ENCODE assay signal across 8 cellular contexts in genomic region chr5:176415240-176416122, GRCh38. TPM values are rescaled to one million over a fixed set of nuclear protein-coding genes. Genes with fewer than 3 reads are reported as not detected.
DNase-seq lines count a peak whose midpoint lies in the region; ATAC-seq, FAIRE-seq and TF ChIP-seq lines count a peak whose summit lies in the region.

No MANE protein-coding gene starts in this region.

- no peak overlapping the region for H2BK20ac ChIP-seq in H1 (ENCODE audit: low read length)

- peak overlapping the region; percentile 99 for H3K27ac ChIP-seq in RWPE1
- H3K27ac ChIP-seq in H1 (ENCODE audit: low read depth, low read length), result no peak overlapping the region
- H3K27ac ChIP-seq in mesendoderm (ENCODE audit: low read depth, low read length), result peak overlapping the region; percentile 63

- POLR2A ChIA-PET in RWPE1 (lab: Yijun Ruan, JAX; ENCODE audit: low non-redundant PET) (no interaction called here), H1 (lab: Charles Lee; ENCODE audit: partially characterized antibody) (interaction anchor here (0.8 to 1.7 kb wide), 9 partner anchors 9 to 220 kb away, joined by 3 to 9 read pairs (median 4); partner anchors contain the start of genes FAF2, NOP16 and RNF44)

- 68% methylated on average over 19 of the region's 20 CpGs; no CpG with 5 or more reads in 1 of the 2 experiments for WGBS in H1 (ENCODE audit: extremely low coverage in 1 of 2, insufficient coverage in 1 of 2, insufficient read length in 1 of 2, insufficient replicate concordance in 2 of 2, low coverage in 1 of 2, low lambda C conversion rate in 2 of 2, missing lambda C conversion rate in 1 of 2), 2 experiments
- WGBS in mesendoderm (ENCODE audit: extremely low coverage, insufficient coverage, low lambda C conversion rate), result no CpG with 5 or more reads among the region's 20 CpGs

- no peak for TF ChIP-seq RAD21 in H1 (IDR thresholded peaks at IDR 0.05 in 1 of 2, conservative IDR thresholded peaks at IDR 0.05 in 1 of 2; ENCODE audit: low read depth in 2 of 2, low read length in 2 of 2)

- H3K79me1 ChIP-seq in H1 (ENCODE audit: low read depth, low read length) (no peaks in the 10 kb centered on the region), mesendoderm (ENCODE audit: low read length) (no peaks in the 10 kb centered on the region)

- H3K23ac ChIP-seq in H1 (ENCODE audit: insufficient read length), result no peak overlapping the region
- H3K23ac ChIP-seq in mesendoderm (ENCODE audit: low read length), result no peak overlapping the region

- H3K9me3 ChIP-seq in H1 (ENCODE audit: insufficient read depth in 2 of 2, low read depth in 1 of 2, low read length in 1 of 2), result peaks cover 0 to 2% of the 10 kb centered on the region in 2 experiments; a peak in 1 of 4 replicates

- H3K79me2 ChIP-seq in H1 (ENCODE audit: control insufficient read depth in 1 of 2, insufficient read depth in 2 of 2, low read length in 2 of 2) (no peaks in the 10 kb centered on the region), mesendoderm (ENCODE audit: control insufficient read depth, insufficient read depth, low read length) (no peaks in the 10 kb centered on the region)

- H3K27me3 ChIP-seq in H1 (replicated peaks in 1 of 4; ENCODE audit: control insufficient read depth in 3 of 4, extremely low read depth in 1 of 4, insufficient read depth in 3 of 4, low read length in 3 of 4) (peaks cover 0 to 11% (median 9%) of the 10 kb centered on the region in 4 experiments; a peak in 6 of 7 replicates), mesendoderm (ENCODE audit: insufficient read depth, low read length, poor library complexity) (no peaks in the 10 kb centered on the region)

- H3K18ac ChIP-seq in H1 (ENCODE audit: extremely low read depth, low read length) (no peak overlapping the region), mesendoderm (ENCODE audit: low read length) (peak overlapping the region; percentile 7)

- no peaks in the 10 kb centered on the region; the same call in 1 of the 2 replicates for H3K23me2 ChIP-seq in H1 (ENCODE audit: low read depth, low read length)

- no peak overlapping the region for H3K4ac ChIP-seq in H1 (replicated peaks; ENCODE audit: insufficient read length, low read depth, low read length)
- no peak overlapping the region for H3K4ac ChIP-seq in mesendoderm (ENCODE audit: low read depth, low read length)

- TF ChIP-seq POLR2A in H1 (IDR thresholded peaks at IDR 0.05; ENCODE audit: control extremely low read depth in 1 of 2, low read depth in 2 of 2, low read length in 2 of 2), result no peak

- H2BK5ac ChIP-seq in H1 (ENCODE audit: low read depth, low read length), result no peak overlapping the region
- no peak overlapping the region for H2BK5ac ChIP-seq in mesendoderm (ENCODE audit: low read length)

- peak overlapping the region; percentile 40 to 77 (median 70) for H3K4me3 ChIP-seq in H1 (ENCODE audit: extremely low read depth in 1 of 4, insufficient read depth in 2 of 4, low read depth in 3 of 4, low read length in 4 of 4)
- H3K4me3 ChIP-seq in mesendoderm (ENCODE audit: low read length), result peak overlapping the region; percentile 68

- H4K8ac ChIP-seq in H1 (ENCODE audit: extremely low read depth, insufficient read depth, low read length), result no peak overlapping the region
- H4K8ac ChIP-seq in mesendoderm (ENCODE audit: low read depth, low read length), result no peak overlapping the region

- TF ChIP-seq EP300 in H1 (IDR thresholded peaks at IDR 0.05; ENCODE audit: borderline replicate concordance in 1 of 2, low read depth in 2 of 2, low read length in 2 of 2), result no peak

- H2AFZ ChIP-seq in H1 (ENCODE audit: low read length), result no peak overlapping the region; the same call in 1 of the 2 replicates

- H3K4me1 ChIP-seq in H1 (replicated peaks in 1 of 4; ENCODE audit: control insufficient read depth in 3 of 4, insufficient read depth in 4 of 4, low read length in 3 of 4) (peaks cover 0 to 3% (median 0%) of the 10 kb centered on the region in 4 experiments; a peak in 4 of 7 replicates), mesendoderm (ENCODE audit: control insufficient read depth, low read depth, low read length) (no peaks in the 10 kb centered on the region)

- no peak overlapping the region for H2BK120ac ChIP-seq in H1 (replicated peaks; ENCODE audit: low read depth, low read length)
- H2BK120ac ChIP-seq in mesendoderm (ENCODE audit: low read depth, low read length), result no peak overlapping the region

- no peak overlapping the region for H4K5ac ChIP-seq in H1 (ENCODE audit: insufficient read length, low read depth, low read length)
- no peak overlapping the region for H4K5ac ChIP-seq in mesendoderm (ENCODE audit: low read length)

- TF ChIP-seq CTCF in RWPE1 (conservative IDR thresholded peaks at IDR 0.05; ENCODE audit: low read depth) (no peak), H1 (IDR thresholded peaks at IDR 0.05; ENCODE audit: control extremely low read depth in 1 of 3, insufficient read depth in 1 of 3, low read depth in 1 of 3, low read length in 3 of 3) (no peak)

- DNase-seq in 8988T (peak; percentile 83), RWPE1 (ENCODE audit: low spot score) (peak; percentile 90), H1 (ENCODE audit: low read depth in 1 of 2, low spot score in 2 of 2) (peak in 1 of 2 experiments; percentile 60), mesendoderm (peak; percentile 91), urothelium cell line (ENCODE audit: low spot score) (peak; percentile 61)

- H2BK15ac ChIP-seq in H1 (ENCODE audit: low read length) (no peak overlapping the region), mesendoderm (replicated peaks; ENCODE audit: low read depth) (no peak overlapping the region)

- no peak overlapping the region; the same call in 1 of the 2 replicates for H2AK5ac ChIP-seq in H1 (ENCODE audit: low read depth, low read length)
- no peak overlapping the region for H2AK5ac ChIP-seq in mesendoderm (ENCODE audit: low read length)

- H3K14ac ChIP-seq in H1 (ENCODE audit: insufficient read length), result no peak overlapping the region

- CTCF ChIA-PET in RWPE1 (lab: Yijun Ruan, JAX) (interaction anchor here (0.5 to 3.2 kb wide), 9 partner anchors 21 to 711 kb away, joined by 3 to 31 read pairs (median 3); partner anchors contain the start of gene FAF2), H1 (lab: Charles Lee; ENCODE audit: partially characterized antibody) (interaction anchor here (0.9 to 3.3 kb wide), 6 partner anchors 9 to 685 kb away, joined by 3 to 22 read pairs (median 4); no protein-coding TSS in a partner anchor)

- H3K56ac ChIP-seq in H1 (replicated peaks; ENCODE audit: insufficient read length, low read depth, low read length), result no peak overlapping the region
- peak overlapping the region; percentile 83 for H3K56ac ChIP-seq in mesendoderm (ENCODE audit: low read length)

- H2BK12ac ChIP-seq in H1 (ENCODE audit: low read depth, low read length), result no peak overlapping the region

- no peak overlapping the region; a peak in 2 of 7 replicates for H3K9ac ChIP-seq in H1 (replicated peaks in 1 of 4; ENCODE audit: extremely low read depth in 1 of 4, low read depth in 3 of 4, low read length in 3 of 4)
- H3K9ac ChIP-seq in mesendoderm (ENCODE audit: low read length), result peak overlapping the region; percentile 71

- no peaks in the 10 kb centered on the region for H3K36me3 ChIP-seq in H1 (ENCODE audit: control insufficient read depth in 2 of 4, insufficient read depth in 4 of 4, low read length in 3 of 4)
- H3K36me3 ChIP-seq in mesendoderm (ENCODE audit: control insufficient read depth, insufficient read depth, low read length), result no peaks in the 10 kb centered on the region

- H4K91ac ChIP-seq in H1 (replicated peaks; ENCODE audit: insufficient read length, low read length), result no peak overlapping the region

- FAIRE-seq in H1 (lab: Jason Lieb, UNC) (no peak), urothelium cell line (lab: Jason Lieb, UNC) (no peak)

- peaks cover 0 to 2% of the 10 kb centered on the region in 2 experiments for H4K20me1 ChIP-seq in H1 (replicated peaks in 1 of 2; ENCODE audit: control insufficient read depth in 1 of 2, insufficient read depth in 2 of 2, low read length in 2 of 2)

- ATAC-seq in GM19351 (IDR thresholded peaks at IDR 0.05; ENCODE audit: unreplicated experiment) (peak; percentile 1), HG02938 (IDR thresholded peaks at IDR 0.05; ENCODE audit: unreplicated experiment) (no peak), HG02678 (IDR thresholded peaks at IDR 0.05; ENCODE audit: unreplicated experiment) (no peak)

- peak overlapping the region; percentile 63 to 73 for H3K4me2 ChIP-seq in H1 (ENCODE audit: insufficient read depth in 1 of 2, low read depth in 2 of 2, low read length in 2 of 2)
- H3K4me2 ChIP-seq in mesendoderm (ENCODE audit: low read length), result peak overlapping the region; percentile 68

RNA-seq across cellular contexts. Expression of gene CLTB, which starts 0.9 kb away (rescaled TPM):
- 25.9 and 29.2 TPM in 2 replicates for total RNA-seq in H1 (2021; fragmentation: NEBNext Ultra II Directional; extraction: Animal tissue kit (Norgen Biotek cat#: 25700))
- 34.9 and 47.7 TPM in 2 replicates for polyA plus RNA-seq in H1 (2011; rRNA removed)
- 41.4 TPM for polyA plus RNA-seq in H1 (2011; cell fraction: cytosol; rRNA removed)
- polyA plus RNA-seq in H1 (2011; cell fraction: nucleus; rRNA removed), result 28.8 TPM
- polyA plus RNA-seq in H1 (2012, experiment 1 of 2), result 22.6 to 32.6 TPM (median 26.8 TPM) in 4 replicates
- polyA plus RNA-seq in H1 (2012, experiment 2 of 2), result 30.9 TPM
- 25.5 TPM for polyA plus RNA-seq in H1 (2013, experiment 1 of 2)
- polyA plus RNA-seq in H1 (2013, experiment 2 of 2), result 28.5 TPM
- 7.8 and 8.5 TPM in 2 replicates for polyA minus RNA-seq in H1 (2011; rRNA and poly(A)+ RNA removed)
- 19.6 TPM for polyA minus RNA-seq in H1 (2011; cell fraction: cytosol; rRNA and poly(A)+ RNA removed)
- 7.8 TPM for polyA minus RNA-seq in H1 (2011; cell fraction: nucleus; rRNA and poly(A)+ RNA removed)
- 33.8 TPM for polyA plus RNA-seq in mesendoderm (2013, experiment 1 of 2)
- 34.2 TPM for polyA plus RNA-seq in mesendoderm (2013, experiment 2 of 2)

RNA-seq across cellular contexts. Expression of gene HIGD2A, which starts 26.9 kb away (rescaled TPM):
- 95.5 and 104 TPM in 2 replicates for total RNA-seq in H1 (2021; fragmentation: NEBNext Ultra II Directional; extraction: Animal tissue kit (Norgen Biotek cat#: 25700))
- polyA plus RNA-seq in H1 (2011; rRNA removed), result 264 and 314 TPM in 2 replicates
- polyA plus RNA-seq in H1 (2011; cell fraction: cytosol; rRNA removed), result 196 TPM
- polyA plus RNA-seq in H1 (2011; cell fraction: nucleus; rRNA removed), result 124 TPM
- 111 to 147 TPM (median 133 TPM) in 4 replicates for polyA plus RNA-seq in H1 (2012, experiment 1 of 2)
- 246 TPM for polyA plus RNA-seq in H1 (2012, experiment 2 of 2)
- 173 TPM for polyA plus RNA-seq in H1 (2013, experiment 1 of 2)
- polyA plus RNA-seq in H1 (2013, experiment 2 of 2), result 166 TPM
- 41.8 and 42.5 TPM in 2 replicates for polyA minus RNA-seq in H1 (2011; rRNA and poly(A)+ RNA removed)
- polyA minus RNA-seq in H1 (2011; cell fraction: cytosol; rRNA and poly(A)+ RNA removed), result 61.7 TPM
- polyA minus RNA-seq in H1 (2011; cell fraction: nucleus; rRNA and poly(A)+ RNA removed), result 40.2 TPM
- 170 TPM for polyA plus RNA-seq in mesendoderm (2013, experiment 1 of 2)
- polyA plus RNA-seq in mesendoderm (2013, experiment 2 of 2), result 166 TPM

RNA-seq across cellular contexts. Expression of gene NOP16, which starts 27.1 kb away (rescaled TPM):
- total RNA-seq in H1 (2021; fragmentation: NEBNext Ultra II Directional; extraction: Animal tissue kit (Norgen Biotek cat#: 25700)), result 65.2 and 65.9 TPM in 2 replicates
- 46.9 and 49.7 TPM in 2 replicates for polyA plus RNA-seq in H1 (2011; rRNA removed)
- 89.6 TPM for polyA plus RNA-seq in H1 (2011; cell fraction: cytosol; rRNA removed)
- 62.6 TPM for polyA plus RNA-seq in H1 (2011; cell fraction: nucleus; rRNA removed)
- polyA plus RNA-seq in H1 (2012, experiment 1 of 2), result 82.9 to 108 TPM (median 85.4 TPM) in 4 replicates
- 39.9 TPM for polyA plus RNA-seq in H1 (2012, experiment 2 of 2)
- 57.2 TPM for polyA plus RNA-seq in H1 (2013, experiment 1 of 2)
- polyA plus RNA-seq in H1 (2013, experiment 2 of 2), result 59.9 TPM
- 21.0 and 23.8 TPM in 2 replicates for polyA minus RNA-seq in H1 (2011; rRNA and poly(A)+ RNA removed)
- 36.3 TPM for polyA minus RNA-seq in H1 (2011; cell fraction: cytosol; rRNA and poly(A)+ RNA removed)
- 34.0 TPM for polyA minus RNA-seq in H1 (2011; cell fraction: nucleus; rRNA and poly(A)+ RNA removed)
- polyA plus RNA-seq in mesendoderm (2013, experiment 1 of 2), result 98.4 TPM
- polyA plus RNA-seq in mesendoderm (2013, experiment 2 of 2), result 97.6 TPM

RNA-seq across cellular contexts. Expression of gene FAF2, which starts 32.7 kb away (rescaled TPM):
- total RNA-seq in H1 (2021; fragmentation: NEBNext Ultra II Directional; extraction: Animal tissue kit (Norgen Biotek cat#: 25700)), result 35.8 and 36.2 TPM in 2 replicates
- 14.1 and 20.8 TPM in 2 replicates for polyA plus RNA-seq in H1 (2011; rRNA removed)
- 20.5 TPM for polyA plus RNA-seq in H1 (2011; cell fraction: cytosol; rRNA removed)
- 17.5 TPM for polyA plus RNA-seq in H1 (2011; cell fraction: nucleus; rRNA removed)
- polyA plus RNA-seq in H1 (2012, experiment 1 of 2), result 21.2 to 30.7 TPM (median 23.8 TPM) in 4 replicates
- 3.6 TPM for polyA plus RNA-seq in H1 (2012, experiment 2 of 2)
- 46.8 TPM for polyA plus RNA-seq in H1 (2013, experiment 1 of 2)
- 56.3 TPM for polyA plus RNA-seq in H1 (2013, experiment 2 of 2)
- polyA minus RNA-seq in H1 (2011; rRNA and poly(A)+ RNA removed), result 42.9 and 51.7 TPM in 2 replicates
- polyA minus RNA-seq in H1 (2011; cell fraction: cytosol; rRNA and poly(A)+ RNA removed), result 15.9 TPM
- 30.3 TPM for polyA minus RNA-seq in H1 (2011; cell fraction: nucleus; rRNA and poly(A)+ RNA removed)
- polyA plus RNA-seq in mesendoderm (2013, experiment 1 of 2), result 36.5 TPM
- polyA plus RNA-seq in mesendoderm (2013, experiment 2 of 2), result 36.1 TPM

RNA-seq across cellular contexts. Expression of gene ARL10, which starts 50.2 kb away (rescaled TPM):
- total RNA-seq in H1 (2021; fragmentation: NEBNext Ultra II Directional; extraction: Animal tissue kit (Norgen Biotek cat#: 25700)), result 6.7 and 7.4 TPM in 2 replicates
- 3.1 and 3.6 TPM in 2 replicates for polyA plus RNA-seq in H1 (2011; rRNA removed)
- 5.3 TPM for polyA plus RNA-seq in H1 (2011; cell fraction: cytosol; rRNA removed)
- 6.2 TPM for polyA plus RNA-seq in H1 (2011; cell fraction: nucleus; rRNA removed)
- 3.4 to 3.9 TPM (median 3.7 TPM) in 4 replicates for polyA plus RNA-seq in H1 (2012, experiment 1 of 2)
- 0.38 TPM for polyA plus RNA-seq in H1 (2012, experiment 2 of 2)
- 3.9 TPM for polyA plus RNA-seq in H1 (2013, experiment 1 of 2)
- polyA plus RNA-seq in H1 (2013, experiment 2 of 2), result 4.7 TPM
- polyA minus RNA-seq in H1 (2011; rRNA and poly(A)+ RNA removed), result 5.3 and 7.4 TPM in 2 replicates
- polyA minus RNA-seq in H1 (2011; cell fraction: cytosol; rRNA and poly(A)+ RNA removed), result 5.7 TPM
- 10.9 TPM for polyA minus RNA-seq in H1 (2011; cell fraction: nucleus; rRNA and poly(A)+ RNA removed)
- 1.9 TPM for polyA plus RNA-seq in mesendoderm (2013, experiment 1 of 2)
- 2.3 TPM for polyA plus RNA-seq in mesendoderm (2013, experiment 2 of 2)
